ENCODE assay signal across 22 cellular contexts in genomic region chr19:30626567-30626966, GRCh38.
DNase-seq lines count a peak whose midpoint lies in the region; ATAC-seq and TF ChIP-seq lines count a peak whose summit lies in the region.
"Had no signal": no experiment of that assay in that cellular context is flagged by ENCODE, and none has a peak within 500 bp of the region (broad histone marks: within the 10 kb centered on the region; RNA-seq: fewer than 3 reads in every experiment).

No MANE protein-coding gene starts in this region.

- H3K27me3 ChIP-seq in H9 (ENCODE audit: insufficient read depth, low read length): no peaks in the 10 kb centered on the region
- peaks cover 0 to 24% (median 0%) of the 10 kb centered on the region in 4 donors for H3K27me3 ChIP-seq in esophagus muscularis mucosa
- H3K27me3 ChIP-seq in naive thymus-derived CD4-positive, alpha-beta T cell (ENCODE audit: control insufficient read depth in 2 of 2, insufficient read depth in 2 of 2, low read length in 2 of 2): peaks cover 0 to 2% of the 10 kb centered on the region in 2 donors
- H3K27me3 ChIP-seq: BE2C, BLaER1 had no signal

- no peak for TF ChIP-seq POLR2A in esophagus muscularis mucosa (IDR thresholded peaks at IDR 0.05; ENCODE audit: low read depth)

- peaks cover 5 to 16% of the 10 kb centered on the region in 2 experiments; a peak in 3 of 4 replicates for H3K4me1 Mint-ChIP-seq in H9
- H3K4me1 Mint-ChIP-seq in naive thymus-derived CD4-positive, alpha-beta T cell: no peaks in the 10 kb centered on the region
- H3K4me1 Mint-ChIP-seq: CD14-positive monocyte; CD4-positive, alpha-beta memory T cell; CD4-positive, CD25-positive, alpha-beta regulatory T cell; CD8-positive, alpha-beta memory T cell had no signal

- peaks cover 8 to 13% of the 10 kb centered on the region in 2 experiments; a peak in 3 of 5 replicates for H3K9me3 Mint-ChIP-seq in H9
- peaks cover 4 to 33% (median 13%) of the 10 kb centered on the region in 11 donors for H3K9me3 Mint-ChIP-seq in naive thymus-derived CD4-positive, alpha-beta T cell

- ATAC-seq in GM21786 (IDR thresholded peaks at IDR 0.05; ENCODE audit: unreplicated experiment) (no peak), GM18907 (IDR thresholded peaks at IDR 0.05; ENCODE audit: unreplicated experiment) (no peak)
- no peak for ATAC-seq in naive thymus-derived CD4-positive, alpha-beta T cell
- ATAC-seq: GM12878 had no signal

- H3K56ac ChIP-seq in H9 (ENCODE audit: insufficient read length, low read depth, low read length): no peak overlapping the region

- H2AK5ac ChIP-seq in H9 (ENCODE audit: insufficient read length, low read length): no peak overlapping the region

- H3K23ac ChIP-seq in H9 (ENCODE audit: insufficient read length, low read depth, low read length): no peak overlapping the region

- no peak overlapping the region for H3K14ac ChIP-seq in H9 (ENCODE audit: insufficient read depth, low read length)

- H3K27me3 Mint-ChIP-seq in H9 (ENCODE audit: low read depth): peaks cover 1% of the 10 kb centered on the region; the same call in 1 of the 2 replicates
- H3K27me3 Mint-ChIP-seq in naive thymus-derived CD4-positive, alpha-beta T cell: peaks cover 0 to 21% (median 6%) of the 10 kb centered on the region in 5 donors
- H3K27me3 Mint-ChIP-seq: CD4-positive, CD25-positive, alpha-beta regulatory T cell had no signal

- no peaks in the 10 kb centered on the region for H3K36me3 ChIP-seq in esophagus muscularis mucosa
- no peaks in the 10 kb centered on the region for H3K36me3 ChIP-seq in naive thymus-derived CD4-positive, alpha-beta T cell (ENCODE audit: control insufficient read depth in 2 of 3, insufficient read depth in 3 of 3, low read length in 3 of 3)
- H3K36me3 ChIP-seq: BE2C, BLaER1 had no signal

- H2BK12ac ChIP-seq in H9 (ENCODE audit: insufficient read length, low read depth, low read length): no peak overlapping the region

- H2AFZ ChIP-seq in H9 (ENCODE audit: low read length): no peak overlapping the region

- H3K9me3 ChIP-seq in H9 (ENCODE audit: control insufficient read depth, low read depth, low read length) (no peaks in the 10 kb centered on the region), esophagus muscularis mucosa (peaks cover 0 to 14% (median 12%) of the 10 kb centered on the region in 4 donors)
- no peaks in the 10 kb centered on the region for H3K9me3 ChIP-seq in naive thymus-derived CD4-positive, alpha-beta T cell (ENCODE audit: control insufficient read depth in 2 of 3, low read length in 3 of 3)

- POLR2A ChIA-PET in naive thymus-derived CD4-positive, alpha-beta T cell (lab: Charles Lee): no interaction called here

- no peak overlapping the region for H4K91ac ChIP-seq in H9 (ENCODE audit: insufficient read length, low read depth, low read length)

- H3K4me1 ChIP-seq in H9 (ENCODE audit: insufficient read depth, low read length) (no peaks in the 10 kb centered on the region), esophagus muscularis mucosa (peaks cover 0 to 4% (median 0%) of the 10 kb centered on the region in 4 donors)
- H3K4me1 ChIP-seq in naive thymus-derived CD4-positive, alpha-beta T cell (ENCODE audit: control insufficient read depth in 2 of 2, insufficient read depth in 2 of 2, low read length in 2 of 2): no peaks in the 10 kb centered on the region
- H3K4me1 ChIP-seq: BLaER1 had no signal

- 0 out of 2 replicates have a peak overlapping the region, but pooled peaks have one; percentile 56 for H2BK15ac ChIP-seq in H9 (ENCODE audit: low read depth, low read length)

- no peak for TF ChIP-seq CTCF in H9 (conservative IDR thresholded peaks at IDR 0.05)
- no peak for TF ChIP-seq CTCF in esophagus muscularis mucosa (IDR thresholded peaks at IDR 0.05)

- no peaks in the 10 kb centered on the region for H3K23me2 ChIP-seq in H9 (ENCODE audit: insufficient read length, low read depth, low read length, poor library complexity, severe bottlenecking)

- no peak overlapping the region for H3K4me3 Mint-ChIP-seq in H9
- no peak overlapping the region for H3K4me3 Mint-ChIP-seq in naive thymus-derived CD4-positive, alpha-beta T cell
- H3K4me3 Mint-ChIP-seq: CD14-positive monocyte; CD4-positive, alpha-beta memory T cell; CD4-positive, CD25-positive, alpha-beta regulatory T cell; CD8-positive, alpha-beta memory T cell had no signal

- no peak overlapping the region for H3K4ac ChIP-seq in H9 (ENCODE audit: low read depth, low read length)

- H4K20me1 ChIP-seq in H9 (ENCODE audit: control insufficient read depth, insufficient read depth, insufficient read length): no peaks in the 10 kb centered on the region
- H4K20me1 ChIP-seq: BLaER1 had no signal

- intact Hi-C loops in esophagus muscularis mucosa (cut with DNase I): no loop called here
- intact Hi-C loops in naive thymus-derived CD4-positive, alpha-beta T cell (cut with micrococcal nuclease): no loop called here

- H2BK5ac ChIP-seq in H9 (ENCODE audit: insufficient read length, low read length): no peak overlapping the region

- H3K79me2 ChIP-seq in H9 (ENCODE audit: insufficient read depth, low read length): no peaks in the 10 kb centered on the region

- H4K5ac ChIP-seq in H9 (ENCODE audit: insufficient read length, low read depth, low read length): no peak overlapping the region

- H3K4me2 ChIP-seq in H9 (ENCODE audit: insufficient read depth, insufficient read length, low read length): no peak overlapping the region
- H3K4me2 ChIP-seq: BLaER1 had no signal

- H3K27ac ChIP-seq in H9 (ENCODE audit: insufficient read length, low read depth, low read length) (no peak overlapping the region), esophagus muscularis mucosa (replicated peaks in 1 of 4) (no peak overlapping the region)
- H3K27ac ChIP-seq in naive thymus-derived CD4-positive, alpha-beta T cell (ENCODE audit: low read depth, low read length): no peak overlapping the region
- H3K27ac ChIP-seq: BLaER1 had no signal

- TF ChIP-seq EP300 in esophagus muscularis mucosa (IDR thresholded peaks at IDR 0.05): no peak

- H3T11ph ChIP-seq in H9 (ENCODE audit: low read length): no peak overlapping the region

- CTCF ChIA-PET in naive thymus-derived CD4-positive, alpha-beta T cell (lab: Charles Lee): no interaction called here

- H3K36me3 Mint-ChIP-seq in H9 (ENCODE audit: insufficient read depth in 1 of 3, low read depth in 3 of 3): peaks cover 0 to 10% (median 0%) of the 10 kb centered on the region in 3 experiments; a peak in 4 of 7 replicates
- H3K36me3 Mint-ChIP-seq in naive thymus-derived CD4-positive, alpha-beta T cell: peaks cover 0 to 7% (median 0%) of the 10 kb centered on the region in 5 donors
- H3K36me3 Mint-ChIP-seq: CD14-positive monocyte; CD4-positive, alpha-beta memory T cell; CD4-positive, CD25-positive, alpha-beta regulatory T cell; CD8-positive, alpha-beta memory T cell had no signal

- no peaks in the 10 kb centered on the region for H3K79me1 ChIP-seq in H9 (ENCODE audit: insufficient read depth, low read depth, low read length, poor library complexity, severe bottlenecking)

- no peak overlapping the region for H3K18ac ChIP-seq in H9 (ENCODE audit: insufficient read length, low read depth, low read length)

- H2BK120ac ChIP-seq in H9 (ENCODE audit: low read depth, low read length, poor library complexity, severe bottlenecking): no peak overlapping the region

- no CpG with 5 or more reads among the region's 20 CpGs for WGBS in H9 (ENCODE audit: extremely low coverage, insufficient read length, low lambda C conversion rate)
- WGBS in esophagus muscularis mucosa: 90% methylated on average over 20 of the region's 20 CpGs

- H3K9ac ChIP-seq in H9 (ENCODE audit: extremely low read depth, insufficient read length, low read length): no peak overlapping the region
- H3K9ac ChIP-seq: BLaER1 had no signal

- H2BK20ac ChIP-seq in H9 (ENCODE audit: low read depth, low read length, poor library complexity, severe bottlenecking): no peak overlapping the region

- DNase-seq in H9 (no peak), esophagus muscularis mucosa (ENCODE audit: extremely low spot score) (peak; percentile 39)
- no peak for DNase-seq in naive thymus-derived CD4-positive, alpha-beta T cell
- DNase-seq: 8988T; ACHN; BE2C; CD4-positive, alpha-beta memory T cell; CD4-positive, CD25-positive, alpha-beta regulatory T cell; CD8-positive, alpha-beta memory T cell; COR-L47; DMS 273 treated with DMSO at 0.1 percent for 48 hours; DMS153; DMS53; DMS79; DND-41; EL; GDM1 had no signal

- no peak overlapping the region for H3K4me3 ChIP-seq in esophagus muscularis mucosa
- H3K4me3 ChIP-seq in naive thymus-derived CD4-positive, alpha-beta T cell (ENCODE audit: low read length): no peak overlapping the region
- H3K4me3 ChIP-seq: BLaER1, GM12878 had no signal

- no peak overlapping the region for H3K27ac Mint-ChIP-seq in H9
- no peak overlapping the region for H3K27ac Mint-ChIP-seq in naive thymus-derived CD4-positive, alpha-beta T cell
- H3K27ac Mint-ChIP-seq: CD14-positive monocyte; CD4-positive, alpha-beta memory T cell; CD4-positive, CD25-positive, alpha-beta regulatory T cell; CD8-positive, alpha-beta memory T cell had no signal

- no peak overlapping the region for H4K8ac ChIP-seq in H9 (replicated peaks; ENCODE audit: insufficient read length, low read depth, low read length)
